ENCODE assay signal across 8 cellular contexts in the genomic region with DNA sequence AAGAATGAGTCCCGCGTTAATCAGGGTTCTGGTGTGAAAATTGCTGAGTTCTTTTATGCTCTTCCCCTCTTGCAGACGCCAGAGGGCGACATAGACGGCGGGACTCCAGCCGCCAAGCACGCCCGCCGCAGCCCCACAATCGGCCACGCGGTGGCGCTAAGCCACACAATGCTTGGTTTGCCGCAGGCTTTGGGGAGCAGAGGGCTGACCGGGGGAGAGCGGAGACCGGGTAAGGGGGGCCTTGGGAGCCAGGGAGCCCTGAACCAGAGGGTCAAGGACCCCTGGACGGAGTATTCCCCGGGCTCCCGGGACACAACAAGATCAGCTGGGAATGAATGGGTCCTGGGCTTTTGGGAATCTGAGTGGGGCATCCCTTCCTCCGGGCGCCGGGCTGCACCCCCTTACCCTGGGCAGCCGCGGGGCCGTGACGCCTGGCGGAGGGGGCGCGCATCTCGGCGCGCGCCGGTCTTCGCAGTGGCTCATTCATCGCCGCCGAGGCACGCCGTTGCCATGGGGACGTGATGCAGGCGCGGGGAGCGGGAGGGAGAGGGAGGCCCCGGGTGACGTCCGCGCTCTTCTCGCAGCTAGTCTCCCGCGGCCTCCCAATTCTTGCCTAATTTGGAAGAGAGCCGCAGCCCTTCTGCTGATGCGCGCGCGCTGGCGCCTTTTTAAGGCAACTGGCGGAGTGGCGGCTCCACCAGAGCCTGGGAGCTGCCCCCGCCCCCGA. TPM values are rescaled to one million over a fixed set of nuclear protein-coding genes. Genes with fewer than 3 reads are reported as not detected.
DNase-seq lines count a peak whose midpoint lies in the region; ATAC-seq and TF ChIP-seq lines count a peak whose summit lies in the region.

No MANE protein-coding gene starts in this region.

- DNase-seq in GM12864 (ENCODE audit: low read depth): peak; percentile 53
- DNase-seq in HUDEP-2 (lab: John Stamatoyannopoulos, UW; ENCODE audit: unreplicated experiment in 76 of 76): peak in 70 of 76 experiments; percentile 15 to 92 (median 70)
- DNase-seq in NOMO-1 treated with DMSO at 0.1 percent for 48 hours (lab: John Stamatoyannopoulos, UW; ENCODE audit: unreplicated experiment): peak; percentile 81
- peak; percentile 79 to 99 (median 96) for DNase-seq in activated CD8-positive, alpha-beta memory T cell treated with anti-CD3 and anti-CD28 coated beads for 48 hours (ENCODE audit: low read depth in 2 of 3, low spot score in 2 of 3)
- DNase-seq in endodermal cell: peak; percentile 99
- peak; percentile 97 for DNase-seq in mesendoderm
- peak; percentile 80 for DNase-seq in stimulated activated CD8-positive, alpha-beta memory T cell treated with anti-CD3 and anti-CD28 coated beads, Interleukin-12 subunit alpha, Interleukin-12 subunit beta, amount 100 ng/mL, for 4 hours (ENCODE audit: low read depth)

- no peak overlapping the region for H2AK5ac ChIP-seq in mesendoderm (ENCODE audit: low read length)

- H3K79me1 ChIP-seq in mesendoderm (ENCODE audit: low read length): no peaks in the 10 kb centered on the region

- H3K4me3 Mint-ChIP-seq in endodermal cell: peak overlapping the region; percentile 52

- no peak overlapping the region for H2BK15ac ChIP-seq in mesendoderm (replicated peaks; ENCODE audit: low read depth)

- no peaks in the 10 kb centered on the region for H3K36me3 ChIP-seq in endodermal cell (ENCODE audit: control insufficient read depth, insufficient read depth, low read length)
- no peaks in the 10 kb centered on the region for H3K36me3 ChIP-seq in mesendoderm (ENCODE audit: control insufficient read depth, insufficient read depth, low read length)

- H3K27me3 ChIP-seq in endodermal cell (ENCODE audit: control insufficient read depth, insufficient read depth, low read length, poor library complexity, severe bottlenecking) (peaks cover 34% of the 10 kb centered on the region), mesendoderm (ENCODE audit: insufficient read depth, low read length, poor library complexity) (no peaks in the 10 kb centered on the region)

- no peaks in the 10 kb centered on the region for H3K36me3 Mint-ChIP-seq in endodermal cell (ENCODE audit: low read depth)

- no peak overlapping the region for H2BK120ac ChIP-seq in mesendoderm (ENCODE audit: low read depth, low read length)

- H3K4ac ChIP-seq in mesendoderm (ENCODE audit: low read depth, low read length): no peak overlapping the region

- H3K4me2 ChIP-seq in mesendoderm (ENCODE audit: low read length): peak overlapping the region; percentile 75

- H3K4me1 ChIP-seq in endodermal cell (ENCODE audit: control insufficient read depth, insufficient read depth, low read length) (no peaks in the 10 kb centered on the region), mesendoderm (ENCODE audit: control insufficient read depth, low read depth, low read length) (no peaks in the 10 kb centered on the region)

- whole genome bisulfite sequencing in endodermal cell (ENCODE audit: insufficient coverage in 1 of 2, insufficient read length in 1 of 2), 2 experiments: 2 to 3% methylated on average over 6 to 61 of the region's 63 CpGs
- no CpG with 5 or more reads among the region's 63 CpGs for WGBS in mesendoderm (ENCODE audit: extremely low coverage, insufficient coverage, low lambda C conversion rate)

- peak overlapping the region; percentile 28 for H3K4me3 ChIP-seq in GM12864 (ENCODE audit: low read depth, low read length)
- H3K4me3 ChIP-seq in endodermal cell (ENCODE audit: low read length): peak overlapping the region; percentile 77
- peak overlapping the region; percentile 40 for H3K4me3 ChIP-seq in mesendoderm (ENCODE audit: low read length)

- no peaks in the 10 kb centered on the region for H3K9me3 ChIP-seq in endodermal cell (ENCODE audit: control insufficient read depth, low read length)

- no peak overlapping the region for H3K56ac ChIP-seq in mesendoderm (ENCODE audit: low read length)

- no peak for ATAC-seq in GM19351 (IDR thresholded peaks at IDR 0.05; ENCODE audit: unreplicated experiment)

- no peak overlapping the region for H4K5ac ChIP-seq in mesendoderm (ENCODE audit: low read length)

- H3K27ac ChIP-seq in endodermal cell (ENCODE audit: low read depth, low read length): peak overlapping the region; percentile 76
- no peak overlapping the region for H3K27ac ChIP-seq in mesendoderm (ENCODE audit: low read depth, low read length)

- H3K9ac ChIP-seq in endodermal cell (ENCODE audit: extremely low read depth, low read length, poor library complexity, severe bottlenecking) (peak overlapping the region; percentile 62), mesendoderm (ENCODE audit: low read length) (peak overlapping the region; percentile 53)

- H3K4me1 Mint-ChIP-seq in endodermal cell: no peaks in the 10 kb centered on the region

- H3K27ac Mint-ChIP-seq in endodermal cell: no peak overlapping the region

- no peaks in the 10 kb centered on the region for H3K79me2 ChIP-seq in mesendoderm (ENCODE audit: control insufficient read depth, insufficient read depth, low read length)

- no peak overlapping the region for H4K8ac ChIP-seq in mesendoderm (ENCODE audit: low read depth, low read length)

- H3K9me3 Mint-ChIP-seq in endodermal cell: no peaks in the 10 kb centered on the region

- no peak overlapping the region for H2BK5ac ChIP-seq in mesendoderm (ENCODE audit: low read length)

- peaks cover 57% of the 10 kb centered on the region for H3K27me3 Mint-ChIP-seq in endodermal cell (ENCODE audit: insufficient read depth)

- no peak overlapping the region for H3K18ac ChIP-seq in mesendoderm (ENCODE audit: low read length)

- H3K23ac ChIP-seq in mesendoderm (ENCODE audit: low read length): no peak overlapping the region

- TF ChIP-seq CTCF in GM12864 (IDR thresholded peaks at IDR 0.05; ENCODE audit: low read depth, low read length, missing control alignments) (peak; percentile 97), endodermal cell (conservative IDR thresholded peaks at IDR 0.05) (peak; percentile 100)

RNA-seq across cellular contexts. Expression of gene NPAS4, which starts 12.2 kb away (rescaled TPM):
- not detected for total RNA-seq in endodermal cell
- polyA plus RNA-seq in endodermal cell (2013, experiment 1 of 2): 0.93 TPM
- polyA plus RNA-seq in endodermal cell (2013, experiment 2 of 2): 0.46 TPM
- 0.51 TPM for polyA plus RNA-seq in mesendoderm (2013, experiment 1 of 2)
- 0.32 TPM for polyA plus RNA-seq in mesendoderm (2013, experiment 2 of 2)

RNA-seq across cellular contexts. Expression of gene MRPL11, which starts 30.0 kb away (rescaled TPM):
- total RNA-seq in endodermal cell: 100 to 1,000 TPM in 1 of 2 donors, 10 to 100 TPM in 1; 84.5 to 111 TPM
- 75.5 TPM for polyA plus RNA-seq in endodermal cell (2013, experiment 1 of 2)
- polyA plus RNA-seq in endodermal cell (2013, experiment 2 of 2): 71.1 TPM
- polyA plus RNA-seq in mesendoderm (2013, experiment 1 of 2): 214 TPM
- 214 TPM for polyA plus RNA-seq in mesendoderm (2013, experiment 2 of 2)

RNA-seq across cellular contexts. Expression of gene SLC29A2, which starts 37.1 kb away (rescaled TPM):
- 10 to 100 TPM; 30.8 to 32.4 TPM for total RNA-seq in endodermal cell
- polyA plus RNA-seq in endodermal cell (2013, experiment 1 of 2): 22.8 TPM
- polyA plus RNA-seq in endodermal cell (2013, experiment 2 of 2): 21.4 TPM
- polyA plus RNA-seq in mesendoderm (2013, experiment 1 of 2): 28.3 TPM
- 29.0 TPM for polyA plus RNA-seq in mesendoderm (2013, experiment 2 of 2)

RNA-seq across cellular contexts. Expression of gene PELI3, which starts 58.1 kb away (rescaled TPM):
- 10 to 100 TPM in 1 of 2 donors, 1 to 10 TPM in 1; 9.0 to 12.4 TPM for total RNA-seq in endodermal cell
- polyA plus RNA-seq in endodermal cell (2013, experiment 1 of 2): 5.4 TPM
- polyA plus RNA-seq in endodermal cell (2013, experiment 2 of 2): 5.3 TPM
- polyA plus RNA-seq in mesendoderm (2013, experiment 1 of 2): 3.1 TPM
- 3.4 TPM for polyA plus RNA-seq in mesendoderm (2013, experiment 2 of 2)
